ENCODE assay signal across 39 cellular contexts in genomic region chr3:44173263-44173662, GRCh38.
"Had no signal": no experiment of that assay in that cellular context is flagged by ENCODE, and none has a peak within 500 bp of the region (broad histone marks: within the 10 kb centered on the region; RNA-seq: fewer than 3 reads in every experiment).

No MANE protein-coding gene starts in this region.

- ATAC-seq: activated naive CD4-positive, alpha-beta T cell treated with anti-CD3 and anti-CD28 coated beads, Interleukin-2, amount 50 U/mL, for 72 hours; activated naive CD8-positive, alpha-beta T cell treated with anti-CD3 and anti-CD28 coated beads, Interleukin-2, amount 50 U/mL, for 24 hours; activated T-cell treated with anti-CD3 and anti-CD28 coated beads, Interleukin-2, amount 50 U/mL, for 4 hours; activated T-cell treated with anti-CD3 and anti-CD28 coated beads, Interleukin-2, amount 50 U/mL, for 72 hours; activated T-helper 17 cell treated with anti-CD3 and anti-CD28 coated beads, Interleukin-2, amount 50 U/mL, for 72 hours; body of pancreas had no signal

- H3K4me1 ChIP-seq: adrenal gland, ascending aorta, body of pancreas, breast epithelium had no signal

- H3K4me3 Mint-ChIP-seq: activated naive CD4-positive, alpha-beta T cell treated with anti-CD3 and anti-CD28 coated beads for 36 hours; activated naive CD4-positive, alpha-beta T cell treated with anti-CD3 and anti-CD28 coated beads, Interleukin-2, amount 10 ng/mL, durations not matched to agents 7 days and 5 days; activated naive CD4-positive, alpha-beta T cell treated with anti-CD3 and anti-CD28 coated beads, Interleukin-2, amount 50 U/mL, for 24 hours; activated naive CD8-positive, alpha-beta T cell; activated naive CD8-positive, alpha-beta T cell treated with anti-CD3 and anti-CD28 coated beads for 36 hours; activated naive CD8-positive, alpha-beta T cell treated with anti-CD3 and anti-CD28 coated beads, Interleukin-2, amount 10 ng/mL, durations not matched to agents 7 days and 5 days; activated naive CD8-positive, alpha-beta T cell treated with anti-CD3 and anti-CD28 coated beads, Interleukin-2, amount 50 U/mL, for 24 hours; activated T-cell treated with anti-CD3 and anti-CD28 coated beads, Interleukin-2, amount 50 U/mL, for 24 hours; activated T-cell treated with anti-CD3 and anti-CD28 coated beads, Interleukin-2, amount 50 U/mL, for 4 hours; activated T-cell treated with anti-CD3 and anti-CD28 coated beads, Interleukin-2, amount 50 U/mL, for 72 hours; activated T-helper 1 cell treated with anti-CD3 and anti-CD28 coated beads, Interleukin-12 subunit alpha, Interleukin-12 subunit beta, Interleukin-2, Interleukin-4 antibody, amounts not matched to agents 30 ng/mL and 10 ng/mL and 1 ng/mL, durations not matched to agents 14 hours and 24 hours and 36 hours; activated T-helper 17 cell treated with anti-CD3 and anti-CD28 coated beads, Interleukin-2, amount 50 U/mL, for 72 hours; brain; central memory CD8-positive, alpha-beta T cell had no signal

- H3K9me3 ChIP-seq: adrenal gland, ascending aorta, body of pancreas, breast epithelium had no signal

- H3K36me3 ChIP-seq: adrenal gland, ascending aorta, brain microvascular endothelial cell, breast epithelium, cardiac muscle cell had no signal

- H3K4me1 Mint-ChIP-seq: activated naive CD4-positive, alpha-beta T cell treated with anti-CD3 and anti-CD28 coated beads, Interleukin-2, amount 10 ng/mL, durations not matched to agents 7 days and 5 days; activated naive CD4-positive, alpha-beta T cell treated with anti-CD3 and anti-CD28 coated beads, Interleukin-2, amount 50 U/mL, for 24 hours; activated naive CD8-positive, alpha-beta T cell treated with anti-CD3 and anti-CD28 coated beads for 36 hours; activated naive CD8-positive, alpha-beta T cell treated with anti-CD3 and anti-CD28 coated beads, Interleukin-2, amount 10 ng/mL, durations not matched to agents 7 days and 5 days; activated naive CD8-positive, alpha-beta T cell treated with anti-CD3 and anti-CD28 coated beads, Interleukin-2, amount 50 U/mL, for 24 hours; activated T-helper 17 cell treated with anti-CD3 and anti-CD28 coated beads, Interleukin-2, amount 50 U/mL, for 72 hours; brain; central memory CD8-positive, alpha-beta T cell had no signal

- H3K27me3 ChIP-seq: adrenal gland, ascending aorta, body of pancreas, brain microvascular endothelial cell, breast epithelium had no signal

- H3K36me3 Mint-ChIP-seq: activated naive CD4-positive, alpha-beta T cell treated with anti-CD3 and anti-CD28 coated beads, Interleukin-2, amount 10 ng/mL, durations not matched to agents 7 days and 5 days; activated naive CD4-positive, alpha-beta T cell treated with anti-CD3 and anti-CD28 coated beads, Interleukin-2, amount 50 U/mL, for 24 hours; activated naive CD4-positive, alpha-beta T cell treated with anti-CD3 and anti-CD28 coated beads, Interleukin-2, amount 50 U/mL, for 72 hours; activated naive CD8-positive, alpha-beta T cell; activated naive CD8-positive, alpha-beta T cell treated with anti-CD3 and anti-CD28 coated beads for 36 hours; activated naive CD8-positive, alpha-beta T cell treated with anti-CD3 and anti-CD28 coated beads, Interleukin-2, amount 10 ng/mL, durations not matched to agents 7 days and 5 days; brain had no signal

- H3K27ac ChIP-seq: adrenal gland, ascending aorta, body of pancreas, brain microvascular endothelial cell, breast epithelium, cardiac muscle cell had no signal

- H3K27ac Mint-ChIP-seq: activated naive CD4-positive, alpha-beta T cell treated with anti-CD3 and anti-CD28 coated beads for 36 hours; activated naive CD4-positive, alpha-beta T cell treated with anti-CD3 and anti-CD28 coated beads, Interleukin-2, amount 10 ng/mL, durations not matched to agents 7 days and 5 days; activated naive CD4-positive, alpha-beta T cell treated with anti-CD3 and anti-CD28 coated beads, Interleukin-2, amount 50 U/mL, for 24 hours; activated naive CD4-positive, alpha-beta T cell treated with anti-CD3 and anti-CD28 coated beads, Interleukin-2, amount 50 U/mL, for 72 hours; activated naive CD8-positive, alpha-beta T cell; activated naive CD8-positive, alpha-beta T cell treated with anti-CD3 and anti-CD28 coated beads for 36 hours; activated naive CD8-positive, alpha-beta T cell treated with anti-CD3 and anti-CD28 coated beads, Interleukin-2, amount 10 ng/mL, durations not matched to agents 7 days and 5 days; activated naive CD8-positive, alpha-beta T cell treated with anti-CD3 and anti-CD28 coated beads, Interleukin-2, amount 50 U/mL, for 24 hours; activated T-cell treated with anti-CD3 and anti-CD28 coated beads, Interleukin-2, amount 50 U/mL, for 24 hours; activated T-cell treated with anti-CD3 and anti-CD28 coated beads, Interleukin-2, amount 50 U/mL, for 72 hours; activated T-helper 1 cell treated with anti-CD3 and anti-CD28 coated beads, Interleukin-12 subunit alpha, Interleukin-12 subunit beta, Interleukin-2, Interleukin-4 antibody, amounts not matched to agents 30 ng/mL and 10 ng/mL and 1 ng/mL, durations not matched to agents 14 hours and 24 hours and 36 hours; activated T-helper 17 cell treated with anti-CD3 and anti-CD28 coated beads, Interleukin-2, amount 50 U/mL, for 72 hours; activated T-helper 2 cell treated with anti-CD3 and anti-CD28 coated beads, Interferon-gamma antibody, Interleukin-2, Interleukin-4, amounts not matched to agents 10 μg/mL and 5 μg/mL and 100 μg/mL, durations not matched to agents 14 hours and 24 hours and 36 hours; brain had no signal

- DNase-seq: activated effector memory CD4-positive, alpha-beta T cell treated with anti-CD3 and anti-CD28 coated beads, Interleukin-2, amount 50 U/mL, for 16 hours; activated effector memory CD4-positive, alpha-beta T cell treated with Interleukin-2 at 50 U/mL for 16 hours; activated gamma-delta T cell; activated gamma-delta T cell treated with Interleukin-2 at 50 U/mL for 16 hours; activated naive CD4-positive, alpha-beta T cell; activated naive CD4-positive, alpha-beta T cell treated with anti-CD3 and anti-CD28 coated beads for 36 hours; activated naive CD4-positive, alpha-beta T cell treated with anti-CD3 and anti-CD28 coated beads, Interleukin-2, amount 10 ng/mL, durations not matched to agents 7 days and 5 days; activated naive CD4-positive, alpha-beta T cell treated with anti-CD3 and anti-CD28 coated beads, Interleukin-2, amount 50 U/mL, for 16 hours; activated naive CD4-positive, alpha-beta T cell treated with Interleukin-2 at 50 U/mL for 16 hours; activated naive CD8-positive, alpha-beta T cell treated with anti-CD3 and anti-CD28 coated beads for 36 hours; activated naive CD8-positive, alpha-beta T cell treated with anti-CD3 and anti-CD28 coated beads, Interleukin-2, amount 10 ng/mL, durations not matched to agents 7 days and 5 days; activated naive CD8-positive, alpha-beta T cell treated with anti-CD3 and anti-CD28 coated beads, Interleukin-2, amount 50 U/mL, for 24 hours; activated T-cell treated with anti-CD3 and anti-CD28 coated beads for 4 hours; activated T-cell treated with anti-CD3 and anti-CD28 coated beads, Interleukin-2, amount 50 U/mL, for 1 hour; activated T-cell treated with anti-CD3 and anti-CD28 coated beads, Interleukin-2, amount 50 U/mL, for 24 hours; activated T-cell treated with anti-CD3 and anti-CD28 coated beads, Interleukin-2, amount 50 U/mL, for 4 hours; activated T-cell treated with anti-CD3 and anti-CD28 coated beads, Interleukin-2, amount 50 U/mL, for 48 hours; activated T-cell treated with anti-CD3 and anti-CD28 coated beads, Interleukin-2, amount 50 U/mL, for 72 hours; adrenal gland; amniotic stem cell; amygdala; anterior cingulate cortex; aorta; body of pancreas; brain microvascular endothelial cell; caudate nucleus; central memory CD4-positive, alpha-beta T cell; cerebellar nuclear complex had no signal

- H3K4me3 ChIP-seq: adrenal gland, ascending aorta, body of pancreas, breast epithelium, cardiac muscle cell had no signal

- H3K9me3 Mint-ChIP-seq: activated naive CD4-positive, alpha-beta T cell treated with anti-CD3 and anti-CD28 coated beads for 36 hours; activated naive CD4-positive, alpha-beta T cell treated with anti-CD3 and anti-CD28 coated beads, Interleukin-2, amount 10 ng/mL, durations not matched to agents 7 days and 5 days; activated naive CD4-positive, alpha-beta T cell treated with anti-CD3 and anti-CD28 coated beads, Interleukin-2, amount 50 U/mL, for 24 hours; activated naive CD8-positive, alpha-beta T cell treated with anti-CD3 and anti-CD28 coated beads, Interleukin-2, amount 50 U/mL, for 24 hours; activated T-cell treated with anti-CD3 and anti-CD28 coated beads, Interleukin-2, amount 50 U/mL, for 24 hours; activated T-cell treated with anti-CD3 and anti-CD28 coated beads, Interleukin-2, amount 50 U/mL, for 4 hours; activated T-helper 1 cell treated with anti-CD3 and anti-CD28 coated beads, Interleukin-12 subunit alpha, Interleukin-12 subunit beta, Interleukin-2, Interleukin-4 antibody, amounts not matched to agents 30 ng/mL and 10 ng/mL and 1 ng/mL, durations not matched to agents 14 hours and 24 hours and 36 hours; activated T-helper 17 cell treated with anti-CD3 and anti-CD28 coated beads, Interleukin-2, amount 50 U/mL, for 72 hours; activated T-helper 2 cell treated with anti-CD3 and anti-CD28 coated beads, Interferon-gamma antibody, Interleukin-2, Interleukin-4, amounts not matched to agents 10 μg/mL and 5 μg/mL and 100 μg/mL, durations not matched to agents 14 hours and 24 hours and 36 hours had no signal
